ENCODE assay signal across 8 cellular contexts in the genomic region with DNA sequence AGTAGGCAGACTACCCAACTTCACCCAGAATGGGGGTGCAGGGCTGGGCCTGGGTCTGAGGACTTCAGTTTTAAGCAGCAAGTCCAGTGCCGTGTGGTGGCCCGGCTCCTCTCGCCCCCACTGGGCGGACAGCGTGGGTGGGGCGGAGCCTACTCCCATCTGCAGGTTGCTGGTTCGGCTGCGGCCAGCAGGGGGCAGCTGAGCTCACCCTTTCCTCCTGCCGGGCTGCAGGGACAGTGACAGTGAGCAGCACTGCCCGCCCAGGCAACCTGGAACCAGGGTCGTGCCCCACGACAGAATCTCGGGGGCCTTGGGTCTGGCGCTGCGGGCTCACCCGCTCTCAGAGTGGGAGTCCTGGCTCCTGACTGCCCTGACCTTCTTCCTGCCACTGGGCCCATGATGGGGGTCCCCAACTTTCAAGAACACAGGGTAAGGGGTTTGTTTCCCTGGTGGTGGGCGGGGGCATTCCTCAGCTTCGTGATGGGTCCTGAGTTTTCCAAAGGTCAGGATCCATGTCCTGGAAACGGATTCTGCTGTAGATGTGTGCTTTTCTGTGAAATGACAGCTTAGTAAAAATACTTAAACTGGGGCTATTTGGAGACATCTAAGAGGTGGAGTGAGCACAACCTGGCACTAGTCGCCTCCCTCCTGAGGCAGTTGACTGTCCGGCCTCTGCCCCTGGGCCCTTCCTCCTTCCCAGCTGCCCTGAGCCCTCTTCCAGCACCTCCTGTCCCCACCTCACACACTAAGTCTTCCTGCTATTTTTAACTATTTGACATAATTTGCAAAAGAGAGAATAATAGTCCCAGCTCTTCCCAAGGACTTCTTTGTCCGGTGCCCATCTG. TPM values are rescaled to one million over a fixed set of nuclear protein-coding genes. Genes with fewer than 3 reads are reported as not detected.
DNase-seq lines count a peak whose midpoint lies in the region; ATAC-seq and TF ChIP-seq lines count a peak whose summit lies in the region.

No MANE protein-coding gene starts in this region.

- H3K27ac Mint-ChIP-seq in activated CD8-positive, alpha-beta T cell treated with anti-CD3 and anti-CD28 coated beads, Interleukin-2, amount 10 ng/mL, durations not matched to agents 7 days and 5 days: peak overlapping the region; percentile 100

- H3K79me1 ChIP-seq in mesendoderm (ENCODE audit: low read length): no peaks in the 10 kb centered on the region

- ATAC-seq in HG03095 (IDR thresholded peaks at IDR 0.05; ENCODE audit: unreplicated experiment) (peak; percentile 30), GM21619 (IDR thresholded peaks at IDR 0.05; ENCODE audit: unreplicated experiment) (no peak)
- peak; percentile 39 for ATAC-seq in activated CD8-positive, alpha-beta T cell treated with anti-CD3 and anti-CD28 coated beads, Interleukin-2, amount 10 ng/mL, durations not matched to agents 7 days and 5 days

- H3K9me3 Mint-ChIP-seq in activated CD8-positive, alpha-beta T cell treated with anti-CD3 and anti-CD28 coated beads, Interleukin-2, amount 10 ng/mL, durations not matched to agents 7 days and 5 days (ENCODE audit: insufficient read depth): no peaks in the 10 kb centered on the region

- H3K4me3 Mint-ChIP-seq in activated CD8-positive, alpha-beta T cell treated with anti-CD3 and anti-CD28 coated beads, Interleukin-2, amount 10 ng/mL, durations not matched to agents 7 days and 5 days: peak overlapping the region; percentile 87

- no peak overlapping the region for H2AK5ac ChIP-seq in mesendoderm (ENCODE audit: low read length)

- CTCF ChIA-PET in activated CD8-positive, alpha-beta T cell treated with anti-CD3 and anti-CD28 coated beads, Interleukin-2, amount 10 ng/mL, durations not matched to agents 7 days and 5 days (lab: Charles Lee): interaction anchor here (0.9 to 14.1 kb wide), 34 partner anchors 8 to 281 kb away, joined by 3 to 538 read pairs (median 8); a partner anchor contains a TSS

- H2BK15ac ChIP-seq in mesendoderm (replicated peaks; ENCODE audit: low read depth): no peak overlapping the region

- H3K27me3 ChIP-seq in ectodermal cell (ENCODE audit: control insufficient read depth, insufficient read depth, low read length, poor library complexity, severe bottlenecking): no peaks in the 10 kb centered on the region
- no peaks in the 10 kb centered on the region for H3K27me3 ChIP-seq in mesendoderm (ENCODE audit: insufficient read depth, low read length, poor library complexity)

- no peaks in the 10 kb centered on the region for H3K9me3 ChIP-seq in ectodermal cell (ENCODE audit: control insufficient read depth, low read length)

- peaks cover 5% of the 10 kb centered on the region for H3K36me3 Mint-ChIP-seq in activated CD8-positive, alpha-beta T cell treated with anti-CD3 and anti-CD28 coated beads, Interleukin-2, amount 10 ng/mL, durations not matched to agents 7 days and 5 days (ENCODE audit: low read depth)

- peaks cover 52% of the 10 kb centered on the region for H3K4me1 Mint-ChIP-seq in activated CD8-positive, alpha-beta T cell treated with anti-CD3 and anti-CD28 coated beads, Interleukin-2, amount 10 ng/mL, durations not matched to agents 7 days and 5 days (ENCODE audit: low read depth)

- 18 to 20% methylated on average over 22 of the region's 22 CpGs for WGBS in ectodermal cell, 2 experiments
- no CpG with 5 or more reads among the region's 22 CpGs for WGBS in mesendoderm (ENCODE audit: extremely low coverage, insufficient coverage, low lambda C conversion rate)

- no peak overlapping the region for H2BK120ac ChIP-seq in mesendoderm (ENCODE audit: low read depth, low read length)

- H2BK5ac ChIP-seq in mesendoderm (ENCODE audit: low read length): no peak overlapping the region

- no peaks in the 10 kb centered on the region for H3K79me2 ChIP-seq in mesendoderm (ENCODE audit: control insufficient read depth, insufficient read depth, low read length)

- peak overlapping the region; percentile 26 for H3K4me2 ChIP-seq in mesendoderm (ENCODE audit: low read length)

- peak overlapping the region; percentile 29 for H3K18ac ChIP-seq in mesendoderm (ENCODE audit: low read length)

- DNase-seq in NCI-H748 (lab: John Stamatoyannopoulos, UW; ENCODE audit: unreplicated experiment) (peak; percentile 76), mesendoderm (peak; percentile 86)
- peak; percentile 94 for DNase-seq in activated CD8-positive, alpha-beta T cell treated with anti-CD3 and anti-CD28 coated beads, Interleukin-2, amount 10 ng/mL, durations not matched to agents 7 days and 5 days
- peak; percentile 84 for DNase-seq in stimulated activated CD8-positive, alpha-beta memory T cell treated with anti-CD3 and anti-CD28 coated beads, Interleukin-12 subunit alpha, Interleukin-12 subunit beta, amount 100 ng/mL, for 4 hours (ENCODE audit: low read depth)

- no peak overlapping the region for H4K5ac ChIP-seq in mesendoderm (ENCODE audit: low read length)

- H3K4me3 ChIP-seq in ectodermal cell (ENCODE audit: insufficient read depth, low read depth, low read length) (peak overlapping the region; percentile 12), mesendoderm (ENCODE audit: low read length) (no peak overlapping the region)

- peak overlapping the region; percentile 33 for H3K23ac ChIP-seq in mesendoderm (ENCODE audit: low read length)

- no peaks in the 10 kb centered on the region for H3K36me3 ChIP-seq in ectodermal cell (ENCODE audit: control insufficient read depth, insufficient read depth, low read length)
- H3K36me3 ChIP-seq in mesendoderm (ENCODE audit: control insufficient read depth, insufficient read depth, low read length): no peaks in the 10 kb centered on the region

- H3K27me3 Mint-ChIP-seq in activated CD8-positive, alpha-beta T cell treated with anti-CD3 and anti-CD28 coated beads, Interleukin-2, amount 10 ng/mL, durations not matched to agents 7 days and 5 days (ENCODE audit: low read depth): no peaks in the 10 kb centered on the region

- H3K56ac ChIP-seq in mesendoderm (ENCODE audit: low read length): peak overlapping the region; percentile 75

- no peak overlapping the region for H3K27ac ChIP-seq in ectodermal cell (ENCODE audit: insufficient read depth, low read depth, low read length, poor library complexity, severe bottlenecking)
- H3K27ac ChIP-seq in mesendoderm (ENCODE audit: low read depth, low read length): no peak overlapping the region

- peak; percentile 95 for TF ChIP-seq CTCF in GM12872 (IDR thresholded peaks at IDR 0.05; ENCODE audit: insufficient read depth, low read depth, low read length)

- no peak overlapping the region for H4K8ac ChIP-seq in mesendoderm (ENCODE audit: low read depth, low read length)

- H3K9ac ChIP-seq in mesendoderm (ENCODE audit: low read length): peak overlapping the region; percentile 52

- POLR2A ChIA-PET in activated CD8-positive, alpha-beta T cell treated with anti-CD3 and anti-CD28 coated beads, Interleukin-2, amount 10 ng/mL, durations not matched to agents 7 days and 5 days (lab: Charles Lee): interaction anchor here (0.8 to 19.6 kb wide), 10 partner anchors 8 to 771 kb away, joined by 3 to 4167 read pairs (median 37); a partner anchor contains a TSS

- no peak overlapping the region for H3K4ac ChIP-seq in mesendoderm (ENCODE audit: low read depth, low read length)

- peaks cover 46% of the 10 kb centered on the region for H3K4me1 ChIP-seq in ectodermal cell (ENCODE audit: control insufficient read depth, insufficient read depth, low read length)
- H3K4me1 ChIP-seq in mesendoderm (ENCODE audit: control insufficient read depth, low read depth, low read length): peaks cover 27% of the 10 kb centered on the region

RNA-seq across cellular contexts. Expression of a gene that starts 6.0 kb away (rescaled TPM):
- 100 to 1,000 TPM; 212 to 254 TPM for total RNA-seq in activated CD8-positive, alpha-beta T cell treated with anti-CD3 and anti-CD28 coated beads, Interleukin-2, amount 10 ng/mL, durations not matched to agents 7 days and 5 days
- polyA plus RNA-seq in ectodermal cell (2013, experiment 1 of 4): 40.3 TPM
- 49.6 TPM for polyA plus RNA-seq in ectodermal cell (2013, experiment 2 of 4)
- 17.1 TPM for polyA plus RNA-seq in ectodermal cell (2013, experiment 3 of 4)
- 14.7 TPM for polyA plus RNA-seq in ectodermal cell (2013, experiment 4 of 4)
- polyA plus RNA-seq in mesendoderm (2013, experiment 1 of 2): 3.7 TPM
- 4.5 TPM for polyA plus RNA-seq in mesendoderm (2013, experiment 2 of 2)

RNA-seq across cellular contexts. Expression of a gene that starts 30.1 kb away (rescaled TPM):
- 10 to 100 TPM; 51.0 to 54.7 TPM for total RNA-seq in activated CD8-positive, alpha-beta T cell treated with anti-CD3 and anti-CD28 coated beads, Interleukin-2, amount 10 ng/mL, durations not matched to agents 7 days and 5 days
- 15.0 TPM for polyA plus RNA-seq in ectodermal cell (2013, experiment 1 of 4)
- 16.6 TPM for polyA plus RNA-seq in ectodermal cell (2013, experiment 2 of 4)
- 12.3 TPM for polyA plus RNA-seq in ectodermal cell (2013, experiment 3 of 4)
- polyA plus RNA-seq in ectodermal cell (2013, experiment 4 of 4): 12.3 TPM
- 10.9 TPM for polyA plus RNA-seq in mesendoderm (2013, experiment 1 of 2)
- 10.4 TPM for polyA plus RNA-seq in mesendoderm (2013, experiment 2 of 2)

RNA-seq across cellular contexts. Expression of a gene that starts 34.1 kb away (rescaled TPM):
- 10 to 100 TPM; 24.5 to 28.2 TPM for total RNA-seq in activated CD8-positive, alpha-beta T cell treated with anti-CD3 and anti-CD28 coated beads, Interleukin-2, amount 10 ng/mL, durations not matched to agents 7 days and 5 days
- 0.43 TPM for polyA plus RNA-seq in ectodermal cell (2013, experiment 1 of 4)
- polyA plus RNA-seq in ectodermal cell (2013, experiment 2 of 4): 0.80 TPM
- polyA plus RNA-seq in ectodermal cell (2013, experiment 3 of 4): 1.1 TPM
- polyA plus RNA-seq in ectodermal cell (2013, experiment 4 of 4): 0.93 TPM
- 0.95 TPM for polyA plus RNA-seq in mesendoderm (2013, experiment 1 of 2)
- 0.76 TPM for polyA plus RNA-seq in mesendoderm (2013, experiment 2 of 2)
